10 cellular contexts compared by ENCODE assay signal in the genomic region with DNA sequence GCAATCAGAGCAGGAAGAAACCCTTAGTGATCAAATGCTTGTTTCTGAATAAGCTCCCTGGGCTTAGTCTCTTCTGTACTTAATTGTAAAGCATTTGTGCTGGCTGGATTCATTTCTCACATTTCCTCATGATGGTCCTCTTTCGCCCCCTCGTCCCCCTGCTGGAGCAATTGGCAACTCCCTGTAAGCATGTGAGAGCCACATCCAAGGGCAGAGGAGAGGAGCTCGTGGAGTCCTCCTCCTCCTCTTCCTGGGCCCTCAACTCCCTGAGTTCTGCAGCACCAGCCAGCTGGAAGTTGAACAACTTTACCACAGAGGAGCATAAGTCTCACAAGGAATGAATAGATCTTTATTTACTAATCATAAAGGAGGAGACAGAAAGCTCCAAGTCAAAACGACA. TPM values are rescaled to one million over a fixed set of nuclear protein-coding genes. Genes with fewer than 3 reads are reported as not detected.
A peak's percentile ranks its signal among the peaks of the same experiment; 100 is the strongest.
DNase-seq lines count a peak whose midpoint lies in the region; ATAC-seq and TF ChIP-seq lines count a peak whose summit lies in the region.
"Had no signal": no experiment of that assay in that cellular context is flagged by ENCODE, and none has a peak within 500 bp of the region (broad histone marks: within the 10 kb centered on the region; RNA-seq: fewer than 3 reads in every experiment).

No MANE protein-coding gene starts in this region.

- H3K9me3 ChIP-seq in parathyroid adenoma (ENCODE audit: control insufficient read depth, low read length) (no peaks in the 10 kb centered on the region), left ventricle myocardium inferior (replicated peaks) (no peaks in the 10 kb centered on the region)

- TF ChIP-seq CTCF in parathyroid adenoma (IDR thresholded peaks at IDR 0.05) (peak; percentile 4), left ventricle myocardium inferior (IDR thresholded peaks at IDR 0.05; ENCODE audit: borderline replicate concordance) (no peak)

- no peak for ATAC-seq in HG03460 (IDR thresholded peaks at IDR 0.05; ENCODE audit: unreplicated experiment)

- H3K4me1 ChIP-seq in parathyroid adenoma: no peaks in the 10 kb centered on the region
- H3K4me1 ChIP-seq in left ventricle myocardium inferior: no peaks in the 10 kb centered on the region

- intact Hi-C loops in left ventricle myocardium inferior (cut with micrococcal nuclease): no loop called here

- peak; percentile 20 to 57 for DNase-seq in SHP77 (lab: John Stamatoyannopoulos, UW)
- no peak for DNase-seq in SHP77 treated with DMSO at 0.1 percent for 48 hours (lab: John Stamatoyannopoulos, UW)
- peak; percentile 67 for DNase-seq in NCI-H1436 (lab: John Stamatoyannopoulos, UW)
- no peak for DNase-seq in left ventricle myocardium inferior
- DNase-seq in T-helper 1 cell: no peak
- DNase-seq: KBM-7; stimulated activated naive CD4-positive, alpha-beta T cell treated with Interleukin-2 at 50 U/mL for 16 hours had no signal

- no peak overlapping the region for H3K9ac ChIP-seq in parathyroid adenoma

- H3K36me3 ChIP-seq in parathyroid adenoma (ENCODE audit: control insufficient read depth, insufficient read depth, low read length): no peaks in the 10 kb centered on the region
- no peaks in the 10 kb centered on the region for H3K36me3 ChIP-seq in left ventricle myocardium inferior

- no peaks in the 10 kb centered on the region for H3K27me3 ChIP-seq in parathyroid adenoma (ENCODE audit: control insufficient read depth, insufficient read depth, low read length)
- H3K27me3 ChIP-seq in left ventricle myocardium inferior (ENCODE audit: low read depth): no peaks in the 10 kb centered on the region

- no peak overlapping the region for H2AFZ ChIP-seq in parathyroid adenoma

- no peaks in the 10 kb centered on the region for H3K79me2 ChIP-seq in parathyroid adenoma

- H3K4me2 ChIP-seq in parathyroid adenoma (ENCODE audit: low read length): no peak overlapping the region

- H3K4me3 ChIP-seq in parathyroid adenoma (ENCODE audit: low read depth, low read length) (no peak overlapping the region), left ventricle myocardium inferior (no peak overlapping the region)

- H3K27ac ChIP-seq in cingulate gyrus (ENCODE audit: low read depth, low read length) (peak overlapping the region; percentile 39), parathyroid adenoma (no peak overlapping the region), left ventricle myocardium inferior (replicated peaks) (no peak overlapping the region)

RNA-seq across cellular contexts. Expression of a gene that starts 12.6 kb away (rescaled TPM):
- 1.3 TPM for total RNA-seq in left ventricle myocardium inferior

Comparison
In these comparisons a context has a peak if more than half of its experiments do, and no peak if none do; other contexts are left out.
1. DNase-seq: peak in SHP77 (2 of 2) and NCI-H1436 (single experiment); none in SHP77 treated with DMSO at 0.1 percent for 48 hours (single experiment), left ventricle myocardium inferior (single experiment) and T-helper 1 cell (0 of 5).